In the genomic region with DNA sequence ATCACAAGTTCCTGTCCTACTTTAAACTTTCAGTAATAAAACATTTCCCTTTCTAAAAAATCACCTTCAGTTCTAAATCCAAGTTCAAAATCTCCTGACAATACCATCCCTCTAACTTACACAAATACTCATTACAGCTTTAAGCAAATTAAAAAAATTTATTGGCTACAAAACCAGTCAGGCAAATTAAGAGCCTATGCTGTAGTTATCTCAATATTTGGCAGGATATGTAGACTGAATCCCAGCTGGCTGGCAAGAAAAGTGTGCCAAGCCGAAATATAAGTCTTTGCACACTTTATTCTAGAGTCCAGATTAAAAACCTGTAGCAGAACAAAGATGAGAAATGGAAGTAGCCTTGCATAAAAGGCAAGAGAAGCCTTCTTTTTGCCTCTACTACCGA, we compare ENCODE assay signal across 20 cellular contexts. TPM values are rescaled to one million over a fixed set of nuclear protein-coding genes. Genes with fewer than 3 reads are reported as not detected.
DNase-seq lines count a peak whose midpoint lies in the region; ATAC-seq and TF ChIP-seq lines count a peak whose summit lies in the region.
"Had no signal": no experiment of that assay in that cellular context is flagged by ENCODE, and none has a peak within 500 bp of the region (broad histone marks: within the 10 kb centered on the region; RNA-seq: fewer than 3 reads in every experiment).

No MANE protein-coding gene starts in this region.

- peaks cover 87% of the 10 kb centered on the region for H4K20me1 ChIP-seq in Loucy (ENCODE audit: insufficient read depth, low read length, poor library complexity, severe bottlenecking)

- H3K36me3 Mint-ChIP-seq in activated T-helper 17 cell treated with anti-CD3 and anti-CD28 coated beads, Interleukin-2, amount 50 U/mL, for 72 hours (ENCODE audit: low read depth), result peaks cover 72% of the 10 kb centered on the region
- H3K36me3 Mint-ChIP-seq in Calu3 (ENCODE audit: insufficient read depth, unreplicated experiment), result peaks cover 19% of the 10 kb centered on the region

- TF ChIP-seq CTCF in Loucy (conservative IDR thresholded peaks at IDR 0.05; ENCODE audit: low read length) (no peak), tibial artery (IDR thresholded peaks at IDR 0.05) (no peak), Calu3 (IDR thresholded peaks at IDR 0.05; ENCODE audit: unreplicated experiment) (no peak)

- H3K4me3 ChIP-seq in Loucy (ENCODE audit: low read length, poor library complexity, severe bottlenecking) (peak overlapping the region; percentile 75), skeletal muscle satellite cell (ENCODE audit: low read length) (no peak overlapping the region), tibial artery (no peak overlapping the region)
- H3K4me3 ChIP-seq: lung, right atrium auricular region had no signal

- no peaks in the 10 kb centered on the region for H3K9me2 ChIP-seq in Loucy (replicated peaks; ENCODE audit: low read depth, low read length)

- CTCF ChIA-PET in Calu3 (lab: Charles Lee), result no interaction called here

- no TSS peak for BruUV-seq in Calu3 (replicated peaks; lab: Mats Ljungman, UMichigan)

- H3K9ac ChIP-seq in Loucy (ENCODE audit: low read depth, low read length, poor library complexity, severe bottlenecking) (peak overlapping the region; percentile 37), skeletal muscle satellite cell (ENCODE audit: low read depth, low read length) (no peak overlapping the region)
- H3K9ac ChIP-seq: KMS-11 had no signal

- no peaks in the 10 kb centered on the region for H3F3A ChIP-seq in Loucy (ENCODE audit: low read depth)

- H3K9me3 ChIP-seq in Loucy (ENCODE audit: insufficient read depth, low read depth, low read length) (no peaks in the 10 kb centered on the region), skeletal muscle satellite cell (replicated peaks; ENCODE audit: low read length) (no peaks in the 10 kb centered on the region), tibial artery (no peaks in the 10 kb centered on the region)
- H3K9me3 ChIP-seq: right atrium auricular region had no signal

- DNase-seq in Right ventricle myocardium superior (no peak), Right ventricle myocardium inferior (ENCODE audit: missing footprints) (no peak), NCI-H2171 (lab: John Stamatoyannopoulos, UW) (no peak), tibial artery (no peak), Calu3 (no peak)
- DNase-seq: activated CD4-positive, alpha-beta T cell treated with anti-CD3 and anti-CD28 coated beads for 1 hour; brain microvascular endothelial cell; endodermal cell; kidney; NCI-H1048; stimulated activated CD4-positive, alpha-beta T cell treated with anti-CD3 and anti-CD28 coated beads, Interleukin-4, amount 100 ng/mL, for 24 hours; stimulated activated naive CD4-positive, alpha-beta T cell treated with Interleukin-2 at 50 U/mL for 16 hours had no signal

- no peak overlapping the region for H3K27ac ChIP-seq in tibial artery
- H3K27ac ChIP-seq: brain microvascular endothelial cell, KMS-11, right atrium auricular region, RWPE1 had no signal

- H3K27me3 Mint-ChIP-seq in activated T-helper 17 cell treated with anti-CD3 and anti-CD28 coated beads, Interleukin-2, amount 50 U/mL, for 72 hours, result no peaks in the 10 kb centered on the region
- no peaks in the 10 kb centered on the region for H3K27me3 Mint-ChIP-seq in Calu3 (ENCODE audit: unreplicated experiment)

- no peaks in the 10 kb centered on the region for H3K9me3 Mint-ChIP-seq in activated T-helper 17 cell treated with anti-CD3 and anti-CD28 coated beads, Interleukin-2, amount 50 U/mL, for 72 hours
- no peaks in the 10 kb centered on the region for H3K9me3 Mint-ChIP-seq in Calu3 (ENCODE audit: low read depth, unreplicated experiment)
- H3K9me3 Mint-ChIP-seq: endodermal cell had no signal

- peak overlapping the region; percentile 86 for H3K4me2 ChIP-seq in Loucy (ENCODE audit: low read depth, low read length, poor library complexity, severe bottlenecking)
- peak overlapping the region; percentile 11 for H3K4me2 ChIP-seq in skeletal muscle satellite cell (ENCODE audit: low read length)
- H3K4me2 ChIP-seq: KMS-11 had no signal

- H3K36me3 ChIP-seq in Loucy (ENCODE audit: insufficient read depth, low read length) (peaks cover 37% of the 10 kb centered on the region), skeletal muscle satellite cell (ENCODE audit: insufficient read depth, low read length) (peaks cover 47% of the 10 kb centered on the region), tibial artery (peaks cover 0 to 15% (median 13%) of the 10 kb centered on the region in 3 donors)

- peak; percentile 32 for ATAC-seq in Right ventricle myocardium superior (ENCODE audit: poor library complexity)
- ATAC-seq in Right ventricle myocardium inferior, result no peak
- no peak for ATAC-seq in activated T-helper 17 cell treated with anti-CD3 and anti-CD28 coated beads, Interleukin-2, amount 50 U/mL, for 72 hours (replicated peaks)
- ATAC-seq: HCT116 had no signal

- peak overlapping the region; percentile 64 for H3K27ac Mint-ChIP-seq in activated T-helper 17 cell treated with anti-CD3 and anti-CD28 coated beads, Interleukin-2, amount 50 U/mL, for 72 hours
- H3K27ac Mint-ChIP-seq in Calu3 (ENCODE audit: unreplicated experiment), result no peak overlapping the region
- H3K27ac Mint-ChIP-seq: endodermal cell had no signal

- H3K27me3 ChIP-seq in Loucy (ENCODE audit: insufficient read depth, low read length, poor library complexity, severe bottlenecking), result no peaks in the 10 kb centered on the region
- H3K27me3 ChIP-seq in skeletal muscle satellite cell (ENCODE audit: control insufficient read depth, insufficient read depth, low read length), result no peaks in the 10 kb centered on the region
- no peaks in the 10 kb centered on the region for H3K27me3 ChIP-seq in tibial artery
- H3K27me3 ChIP-seq: brain microvascular endothelial cell, right atrium auricular region had no signal

- intact Hi-C loops in Right ventricle myocardium superior (cut with DNase I), result no loop called here
- intact Hi-C loops in Right ventricle myocardium inferior (cut with DNase I), result no loop called here
- intact Hi-C loops in tibial artery (cut with DNase I; ENCODE audit: low total_unique reads), result no loop called here
- intact Hi-C loops in Calu3 (cut with micrococcal nuclease; ENCODE audit: unreplicated experiment), result no loop called here

- H3K4me1 ChIP-seq in Loucy (ENCODE audit: insufficient read depth, low read length, poor library complexity, severe bottlenecking) (peaks cover 60% of the 10 kb centered on the region), skeletal muscle satellite cell (ENCODE audit: control insufficient read depth, insufficient read depth, low read length) (peaks cover 10% of the 10 kb centered on the region), tibial artery (peaks cover 0 to 60% (median 19%) of the 10 kb centered on the region in 4 donors)

- H3K4me1 Mint-ChIP-seq in activated T-helper 17 cell treated with anti-CD3 and anti-CD28 coated beads, Interleukin-2, amount 50 U/mL, for 72 hours, result peaks cover 28% of the 10 kb centered on the region
- no peaks in the 10 kb centered on the region for H3K4me1 Mint-ChIP-seq in Calu3 (ENCODE audit: low read depth, unreplicated experiment)

- no peak overlapping the region for H2AFZ ChIP-seq in Loucy (ENCODE audit: low read length)

- peaks cover 99% of the 10 kb centered on the region for H3K79me2 ChIP-seq in Loucy (ENCODE audit: insufficient read depth, low read length)

- H3K4me3 Mint-ChIP-seq in activated T-helper 17 cell treated with anti-CD3 and anti-CD28 coated beads, Interleukin-2, amount 50 U/mL, for 72 hours, result peak overlapping the region; percentile 41
- no peak overlapping the region for H3K4me3 Mint-ChIP-seq in Calu3 (ENCODE audit: low read depth, unreplicated experiment)
- H3K4me3 Mint-ChIP-seq: endodermal cell had no signal

RNA-seq across cellular contexts. Expression of a gene that starts 9.5 kb away (rescaled TPM):
- 19.7 TPM for total RNA-seq in Right ventricle myocardium superior
- total RNA-seq in Right ventricle myocardium inferior, result 21.5 TPM
- total RNA-seq in activated T-helper 17 cell treated with anti-CD3 and anti-CD28 coated beads, Interleukin-2, amount 50 U/mL, for 72 hours, result 10 to 100 TPM; 39.2 to 51.5 TPM
- total RNA-seq in skeletal muscle satellite cell (2012; rRNA removed), result 27.7 and 42.3 TPM in 2 replicates
- total RNA-seq in Calu3 (2022), result 27.0 and 30.1 TPM in 2 replicates
